In genomic region chr4:48315728-48316630, GRCh38 we compare ENCODE assay signal across 8 cellular contexts. TPM values are rescaled to one million over a fixed set of nuclear protein-coding genes. Genes with fewer than 3 reads are reported as not detected.
DNase-seq lines count a peak whose midpoint lies in the region; ATAC-seq and TF ChIP-seq lines count a peak whose summit lies in the region.

No MANE protein-coding gene starts in this region.

- POLR2A ChIA-PET in activated CD4-positive, alpha-beta memory T cell treated with anti-CD3 and anti-CD28 coated beads, Interleukin-2, amount 10 ng/mL, durations not matched to agents 7 days and 5 days (lab: Charles Lee) = no interaction called here

- H3K4me3 ChIP-seq in spleen = no peak overlapping the region

- CTCF ChIA-PET in Calu3 (lab: Charles Lee) = no interaction called here
- CTCF ChIA-PET in activated CD4-positive, alpha-beta memory T cell treated with anti-CD3 and anti-CD28 coated beads, Interleukin-2, amount 10 ng/mL, durations not matched to agents 7 days and 5 days (lab: Charles Lee) = no interaction called here

- no peak overlapping the region for H3K27ac ChIP-seq in spleen

- H3K4me1 ChIP-seq in spleen = no peaks in the 10 kb centered on the region

- H3K27me3 Mint-ChIP-seq in Calu3 (ENCODE audit: unreplicated experiment) (no peaks in the 10 kb centered on the region), glutamatergic neuron (ENCODE audit: unreplicated experiment) (peaks cover 3% of the 10 kb centered on the region)
- H3K27me3 Mint-ChIP-seq in activated CD4-positive, alpha-beta memory T cell treated with anti-CD3 and anti-CD28 coated beads, Interleukin-2, amount 10 ng/mL, durations not matched to agents 7 days and 5 days = peaks cover 1% of the 10 kb centered on the region

- H3K36me3 Mint-ChIP-seq in Calu3 (ENCODE audit: insufficient read depth, unreplicated experiment) (no peaks in the 10 kb centered on the region), glutamatergic neuron (ENCODE audit: unreplicated experiment) (no peaks in the 10 kb centered on the region)
- H3K36me3 Mint-ChIP-seq in activated CD4-positive, alpha-beta memory T cell treated with anti-CD3 and anti-CD28 coated beads, Interleukin-2, amount 10 ng/mL, durations not matched to agents 7 days and 5 days (ENCODE audit: low read depth) = no peaks in the 10 kb centered on the region

- no TSS peak for BruUV-seq in Calu3 (replicated peaks; lab: Mats Ljungman, UMichigan)

- no peaks in the 10 kb centered on the region for H3K36me3 ChIP-seq in spleen

- intact Hi-C loops in Calu3 (cut with micrococcal nuclease; ENCODE audit: unreplicated experiment) = loop anchor here (5.0 kb wide), 1 partner anchor 231 kb away; no protein-coding TSS in a partner anchor
- intact Hi-C loops in spleen (cut with DNase I; ENCODE audit: low total_unique reads) = no loop called here

- ATAC-seq in GM18858 (IDR thresholded peaks at IDR 0.05; ENCODE audit: unreplicated experiment) (peak; percentile 89), HG03060 (IDR thresholded peaks at IDR 0.05; ENCODE audit: low read depth, unreplicated experiment) (peak; percentile 69)

- WGBS in spleen, 5 donors = 38 to 61% (median 47%) methylated on average over 7 of the region's 7 CpGs

- H3K27ac Mint-ChIP-seq in Calu3 (ENCODE audit: unreplicated experiment) (no peak overlapping the region), glutamatergic neuron (ENCODE audit: unreplicated experiment) (no peak overlapping the region)
- H3K27ac Mint-ChIP-seq in activated CD4-positive, alpha-beta memory T cell treated with anti-CD3 and anti-CD28 coated beads, Interleukin-2, amount 10 ng/mL, durations not matched to agents 7 days and 5 days = no peak overlapping the region

- H3K9me3 ChIP-seq in spleen = no peaks in the 10 kb centered on the region

- no peaks in the 10 kb centered on the region for H3K27me3 ChIP-seq in spleen (replicated peaks in 1 of 7)

- no peak overlapping the region for H3K4me3 Mint-ChIP-seq in Calu3 (ENCODE audit: low read depth, unreplicated experiment)
- H3K4me3 Mint-ChIP-seq in activated CD4-positive, alpha-beta memory T cell treated with anti-CD3 and anti-CD28 coated beads, Interleukin-2, amount 10 ng/mL, durations not matched to agents 7 days and 5 days = no peak overlapping the region
- H3K4me3 Mint-ChIP-seq in glutamatergic neuron (ENCODE audit: unreplicated experiment) = no peak overlapping the region

- TF ChIP-seq POLR2A in spleen (IDR thresholded peaks at IDR 0.05) = no peak

- DNase-seq in Calu3 = peak; percentile 11
- DNase-seq in NCI-H2227 treated with DMSO at 0.1 percent for 48 hours (lab: John Stamatoyannopoulos, UW) = peak; percentile 4
- peak; percentile 21 for DNase-seq in activated CD4-positive, alpha-beta memory T cell treated with anti-CD3 and anti-CD28 coated beads, Interleukin-2, amount 10 ng/mL, durations not matched to agents 7 days and 5 days
- DNase-seq in glutamatergic neuron = no peak
- DNase-seq in spleen = no peak
- DNase-seq in effector CD8-positive, alpha-beta T cell (lab: John Stamatoyannopoulos, UW) = no peak

- peak; percentile 44 for TF ChIP-seq CTCF in Calu3 (IDR thresholded peaks at IDR 0.05; ENCODE audit: unreplicated experiment)
- peak; percentile 45 for TF ChIP-seq CTCF in glutamatergic neuron (IDR thresholded peaks at IDR 0.05; ENCODE audit: partially characterized antibody, unreplicated experiment)
- peak in 10 of 11 experiments; percentile 15 to 61 (median 58) for TF ChIP-seq CTCF in spleen (IDR thresholded peaks at IDR 0.05 in 8 of 11, conservative IDR thresholded peaks at IDR 0.05 in 3 of 11)

- H3K4me1 Mint-ChIP-seq in Calu3 (ENCODE audit: low read depth, unreplicated experiment) (peaks cover 9% of the 10 kb centered on the region), glutamatergic neuron (ENCODE audit: low read depth, unreplicated experiment) (no peaks in the 10 kb centered on the region)
- H3K4me1 Mint-ChIP-seq in activated CD4-positive, alpha-beta memory T cell treated with anti-CD3 and anti-CD28 coated beads, Interleukin-2, amount 10 ng/mL, durations not matched to agents 7 days and 5 days = no peaks in the 10 kb centered on the region

- H3K9me3 Mint-ChIP-seq in Calu3 (ENCODE audit: low read depth, unreplicated experiment) (no peaks in the 10 kb centered on the region), glutamatergic neuron (ENCODE audit: unreplicated experiment) (peaks cover 1% of the 10 kb centered on the region)
- no peaks in the 10 kb centered on the region for H3K9me3 Mint-ChIP-seq in activated CD4-positive, alpha-beta memory T cell treated with anti-CD3 and anti-CD28 coated beads, Interleukin-2, amount 10 ng/mL, durations not matched to agents 7 days and 5 days

RNA-seq across cellular contexts. Expression of gene SLAIN2, which starts 25.4 kb away (rescaled TPM):
- total RNA-seq in Calu3 (2022) = 44.1 and 49.3 TPM in 2 replicates
- 10 to 100 TPM; 62.4 to 66.2 TPM for total RNA-seq in activated CD4-positive, alpha-beta memory T cell treated with anti-CD3 and anti-CD28 coated beads, Interleukin-2, amount 10 ng/mL, durations not matched to agents 7 days and 5 days
- total RNA-seq in glutamatergic neuron (ENCODE audit: unreplicated experiment) = 72.6 TPM
- total RNA-seq in spleen = 10 to 100 TPM; 42.8 to 69.1 (median 48.5) TPM
- 1 to 10 TPM; 6.6 to 8.5 (median 7.8) TPM for polyA plus RNA-seq in spleen

RNA-seq across cellular contexts. Expression of gene TEC, which starts 46.3 kb away (rescaled TPM):
- total RNA-seq in Calu3 (2022) (3.2 and 5.4 TPM in 2 replicates), glutamatergic neuron (ENCODE audit: unreplicated experiment) (0.37 TPM), spleen (10 to 100 TPM in 2 of 7 donors, 1 to 10 TPM in 5; 5.9 to 15.3 (median 8.1) TPM)
- total RNA-seq in activated CD4-positive, alpha-beta memory T cell treated with anti-CD3 and anti-CD28 coated beads, Interleukin-2, amount 10 ng/mL, durations not matched to agents 7 days and 5 days = under 1 TPM; 0.60 to 0.80 TPM
- 1 to 10 TPM; 1.9 to 2.3 (median 2.0) TPM for polyA plus RNA-seq in spleen

Comparison
In these comparisons a context has a peak if more than half of its experiments do, and no peak if none do; other contexts are left out.
1. DNase-seq: peak in Calu3 (single experiment), NCI-H2227 treated with DMSO at 0.1 percent for 48 hours (single experiment) and activated CD4-positive, alpha-beta memory T cell treated with anti-CD3 and anti-CD28 coated beads, Interleukin-2, amount 10 ng/mL, durations not matched to agents 7 days and 5 days (single experiment); none in glutamatergic neuron (single experiment), spleen (single experiment) and effector CD8-positive, alpha-beta T cell (single experiment).
2. Peak in every context shown above with its lines, with median percentiles within 50 percentile points of each other: CTCF ChIP-seq.